ENCODE assay signal across 16 cellular contexts in genomic region chr1:180235077-180235501, GRCh38. TPM values are rescaled to one million over a fixed set of nuclear protein-coding genes. Genes with fewer than 3 reads are reported as not detected.
DNase-seq lines count a peak whose midpoint lies in the region; ATAC-seq lines count a peak whose summit lies in the region.
"Had no signal": no experiment of that assay in that cellular context is flagged by ENCODE, and none has a peak within 500 bp of the region (broad histone marks: within the 10 kb centered on the region; RNA-seq: fewer than 3 reads in every experiment).

No MANE protein-coding gene starts in this region.

- CTCF ChIA-PET in T-cell (lab: Charles Lee) = no interaction called here

- ATAC-seq in T-cell (replicated peaks in 1 of 4) (no peak), GM18498 (IDR thresholded peaks at IDR 0.05; ENCODE audit: unreplicated experiment) (no peak)
- ATAC-seq: activated naive CD4-positive, alpha-beta T cell treated with anti-CD3 and anti-CD28 coated beads, Interleukin-2, amount 50 U/mL, for 72 hours had no signal

- H2BK12ac ChIP-seq in mesenchymal stem cell (ENCODE audit: low read length in 2 of 2) = no peak overlapping the region

- no peak overlapping the region for H3K4me2 ChIP-seq in mesenchymal stem cell (ENCODE audit: low read length, poor library complexity, severe bottlenecking)

- no peak overlapping the region for H3K27ac Mint-ChIP-seq in T-cell
- H3K27ac Mint-ChIP-seq: HFFc6, nephron had no signal

- H3K36me3 Mint-ChIP-seq in T-cell = no peaks in the 10 kb centered on the region
- H3K36me3 Mint-ChIP-seq: CD8-positive, alpha-beta memory T cell had no signal

- H4K8ac ChIP-seq in mesenchymal stem cell (ENCODE audit: low read length) = no peak overlapping the region

- H4K91ac ChIP-seq in mesenchymal stem cell (ENCODE audit: low read length) = no peak overlapping the region

- no peak overlapping the region for H3K18ac ChIP-seq in mesenchymal stem cell (ENCODE audit: low read depth in 1 of 2, low read length in 2 of 2)

- no peaks in the 10 kb centered on the region for H3K9me3 ChIP-seq in ES-I3 (ENCODE audit: control insufficient read depth, insufficient read depth, low read length)
- H3K9me3 ChIP-seq in iPS-18c (ENCODE audit: control insufficient read depth, insufficient read depth, low read length) = peaks cover 2% of the 10 kb centered on the region
- H3K9me3 ChIP-seq in mesenchymal stem cell (ENCODE audit: control insufficient read depth, low read length) = no peaks in the 10 kb centered on the region
- H3K9me3 ChIP-seq: testis had no signal

- no peak overlapping the region for H2AK5ac ChIP-seq in mesenchymal stem cell (ENCODE audit: low read length, severe bottlenecking)

- no peaks in the 10 kb centered on the region for H3K9me3 Mint-ChIP-seq in T-cell
- H3K9me3 Mint-ChIP-seq: activated naive CD4-positive, alpha-beta T cell treated with anti-CD3 and anti-CD28 coated beads, Interleukin-2, amount 50 U/mL, for 72 hours; CD8-positive, alpha-beta memory T cell; HFFc6; nephron had no signal

- H3K4ac ChIP-seq in mesenchymal stem cell (ENCODE audit: low read depth in 1 of 2, low read length in 2 of 2) = no peak overlapping the region

- H3K4me3 ChIP-seq in iPS-18c (ENCODE audit: insufficient read depth, low read depth, low read length) (peak overlapping the region; percentile 50), mesenchymal stem cell (ENCODE audit: insufficient read depth in 1 of 2, low read depth in 1 of 2, low read length in 2 of 2) (no peak overlapping the region)
- H3K4me3 ChIP-seq: testis had no signal

- H3K36me3 ChIP-seq in ES-I3 (ENCODE audit: insufficient read depth, low read length) (no peaks in the 10 kb centered on the region), mesenchymal stem cell (ENCODE audit: control insufficient read depth in 1 of 2, insufficient read depth in 2 of 2, low read depth in 1 of 2, low read length in 2 of 2) (no peaks in the 10 kb centered on the region)

- H2BK15ac ChIP-seq in mesenchymal stem cell (ENCODE audit: low read depth, poor library complexity, severe bottlenecking) = no peak overlapping the region

- peak overlapping the region; percentile 47 for H3K9ac ChIP-seq in ES-I3 (ENCODE audit: low read depth, low read length)
- H3K9ac ChIP-seq in mesenchymal stem cell (ENCODE audit: low read length) = no peak overlapping the region

- WGBS in mesenchymal stem cell = 0% methylated on average over 30 of the region's 30 CpGs

- no peak overlapping the region for H2AFZ ChIP-seq in mesenchymal stem cell (ENCODE audit: low read depth, low read length)

- peaks cover 63 to 89% of the 10 kb centered on the region in 2 donors for H3K27me3 Mint-ChIP-seq in T-cell

- no peak overlapping the region for H2BK5ac ChIP-seq in mesenchymal stem cell (ENCODE audit: low read depth, low read length, poor library complexity, severe bottlenecking)

- H3K4me1 Mint-ChIP-seq in T-cell = peaks cover 39 to 47% (median 44%) of the 10 kb centered on the region in 3 donors

- POLR2A ChIA-PET in T-cell (lab: Charles Lee) = no interaction called here

- H3K14ac ChIP-seq in mesenchymal stem cell (ENCODE audit: low read length in 2 of 2) = no peak overlapping the region

- H2BK120ac ChIP-seq in mesenchymal stem cell (ENCODE audit: low read depth, low read length) = no peak overlapping the region

- peak overlapping the region in 2 of 3 donors; percentile 6 to 73 for H3K4me3 Mint-ChIP-seq in T-cell
- H3K4me3 Mint-ChIP-seq: HFFc6 had no signal

- DNase-seq in T-cell = no peak
- DNase-seq in retina = peak; percentile 64
- no peak for DNase-seq in OCI-M1 (lab: John Stamatoyannopoulos, UW)
- no peak for DNase-seq in mesenchymal stem cell
- no peak for DNase-seq in hypothalamus (lab: John Stamatoyannopoulos, UW)
- DNase-seq: CD8-positive, alpha-beta memory T cell; HFFc6; Kasumi-1; NCI-H226; testis had no signal

- H3K27ac ChIP-seq in mesenchymal stem cell (ENCODE audit: low read length, poor library complexity, severe bottlenecking) = no peak overlapping the region
- H3K27ac ChIP-seq: RWPE1, testis had no signal

- H3K4me1 ChIP-seq in ES-I3 (ENCODE audit: insufficient read depth, low read length) = peaks cover 41% of the 10 kb centered on the region
- H3K4me1 ChIP-seq in mesenchymal stem cell (ENCODE audit: control insufficient read depth, insufficient read depth, low read depth, low read length) = peaks cover 40% of the 10 kb centered on the region

- H3K79me1 ChIP-seq in mesenchymal stem cell (replicated peaks; ENCODE audit: low read length, poor library complexity, severe bottlenecking) = no peaks in the 10 kb centered on the region

- no peak overlapping the region for H3K23ac ChIP-seq in mesenchymal stem cell (ENCODE audit: low read length in 2 of 2)

- H3K27me3 ChIP-seq in mesenchymal stem cell (ENCODE audit: control insufficient read depth in 1 of 2, insufficient read depth in 1 of 2, low read length in 2 of 2) = peaks cover 80 to 97% of the 10 kb centered on the region in 2 experiments

RNA-seq across cellular contexts. Expression of gene LHX4, which starts 5.0 kb away (rescaled TPM):
- under 1 TPM in 2 of 5 donors, not detected in 3; 0.03 TPM for total RNA-seq in T-cell
- polyA plus RNA-seq in mesenchymal stem cell (2013, experiment 1 of 2) = 0.01 TPM
- 0.01 TPM for polyA plus RNA-seq in mesenchymal stem cell (2013, experiment 2 of 2)
- total RNA-seq: activated naive CD4-positive, alpha-beta T cell treated with anti-CD3 and anti-CD28 coated beads, Interleukin-2, amount 50 U/mL, for 72 hours; CD8-positive, alpha-beta memory T cell had no signal
